ENCODE assay signal across 12 cellular contexts in genomic region chr14:95503365-95504134, GRCh38. TPM values are rescaled to one million over a fixed set of nuclear protein-coding genes. Genes with fewer than 3 reads are reported as not detected.
DNase-seq lines count a peak whose midpoint lies in the region; ATAC-seq and TF ChIP-seq lines count a peak whose summit lies in the region.
"Had no signal": no experiment of that assay in that cellular context is flagged by ENCODE, and none has a peak within 500 bp of the region (broad histone marks: within the 10 kb centered on the region; RNA-seq: fewer than 3 reads in every experiment).

No MANE protein-coding gene starts in this region.

- 90% methylated on average over 8 of the region's 8 CpGs for WGBS in esophagus muscularis mucosa

- ATAC-seq in activated CD4-positive, CD25-positive, alpha-beta regulatory T cell treated with anti-CD3 and anti-CD28 coated beads, Interleukin-2, amount 50 U/mL, for 24 hours, result peak; percentile 68 to 73
- peak; percentile 45 for ATAC-seq in GM21528 (IDR thresholded peaks at IDR 0.05; ENCODE audit: low FRiP score, unreplicated experiment)
- peak; percentile 52 for ATAC-seq in HG03378 (IDR thresholded peaks at IDR 0.05; ENCODE audit: unreplicated experiment)
- peak; percentile 29 for ATAC-seq in stimulated activated effector memory CD8-positive, alpha-beta T cell treated with anti-CD3 and anti-CD28 coated beads, Interleukin-12 subunit alpha, Interleukin-12 subunit beta, amount 100 ng/mL, for 72 hours
- ATAC-seq: mucosa of descending colon had no signal

- peaks cover 0 to 14% (median 0%) of the 10 kb centered on the region in 4 donors for H3K27me3 ChIP-seq in esophagus muscularis mucosa

- peaks cover 43 to 89% (median 79%) of the 10 kb centered on the region in 4 donors for H3K4me1 ChIP-seq in esophagus muscularis mucosa

- no peak overlapping the region for H3K27ac ChIP-seq in esophagus muscularis mucosa (replicated peaks in 1 of 4)
- H3K27ac ChIP-seq: 22Rv1 had no signal

- H3K36me3 Mint-ChIP-seq in stimulated activated effector memory CD8-positive, alpha-beta T cell treated with anti-CD3 and anti-CD28 coated beads, Interleukin-12 subunit alpha, Interleukin-12 subunit beta, amount 100 ng/mL, for 72 hours, result peaks cover 100% of the 10 kb centered on the region

- H3K4me3 Mint-ChIP-seq in stimulated activated effector memory CD8-positive, alpha-beta T cell treated with anti-CD3 and anti-CD28 coated beads, Interleukin-12 subunit alpha, Interleukin-12 subunit beta, amount 100 ng/mL, for 72 hours, result peak overlapping the region; percentile 69

- no peak for TF ChIP-seq CTCF in esophagus muscularis mucosa (IDR thresholded peaks at IDR 0.05)

- peaks cover 93% of the 10 kb centered on the region for H3K4me1 Mint-ChIP-seq in stimulated activated effector memory CD8-positive, alpha-beta T cell treated with anti-CD3 and anti-CD28 coated beads, Interleukin-12 subunit alpha, Interleukin-12 subunit beta, amount 100 ng/mL, for 72 hours

- H3K9me3 Mint-ChIP-seq in stimulated activated effector memory CD8-positive, alpha-beta T cell treated with anti-CD3 and anti-CD28 coated beads, Interleukin-12 subunit alpha, Interleukin-12 subunit beta, amount 100 ng/mL, for 72 hours, result no peaks in the 10 kb centered on the region

- no peaks in the 10 kb centered on the region for H3K9me3 ChIP-seq in esophagus muscularis mucosa
- H3K9me3 ChIP-seq: mucosa of descending colon had no signal

- no peak for DNase-seq in activated CD4-positive, CD25-positive, alpha-beta regulatory T cell (lab: John Stamatoyannopoulos, UW)
- DNase-seq in stimulated activated effector memory CD8-positive, alpha-beta T cell treated with anti-CD3 and anti-CD28 coated beads, Interleukin-12 subunit alpha, Interleukin-12 subunit beta, amount 100 ng/mL, for 72 hours (ENCODE audit: low spot score in 2 of 2), result no peak
- DNase-seq in NCI-H1105 treated with DMSO at 0.1 percent for 48 hours (lab: John Stamatoyannopoulos, UW), result no peak
- DNase-seq in esophagus muscularis mucosa (ENCODE audit: extremely low spot score), result no peak
- no peak for DNase-seq in NCI-H524 (lab: John Stamatoyannopoulos, UW)
- DNase-seq: Karpas-422; stimulated activated CD4-positive, alpha-beta T cell treated with anti-CD3 and anti-CD28 coated beads, Interleukin-2, amount 100 ng/mL, for 24 hours had no signal

- peak overlapping the region; percentile 91 for H3K27ac Mint-ChIP-seq in stimulated activated effector memory CD8-positive, alpha-beta T cell treated with anti-CD3 and anti-CD28 coated beads, Interleukin-12 subunit alpha, Interleukin-12 subunit beta, amount 100 ng/mL, for 72 hours

- no peak overlapping the region for H3K4me3 ChIP-seq in esophagus muscularis mucosa
- H3K4me3 ChIP-seq: mucosa of descending colon had no signal

- peaks cover 0 to 3% (median 0%) of the 10 kb centered on the region in 4 donors for H3K36me3 ChIP-seq in esophagus muscularis mucosa

- no peak for TF ChIP-seq POLR2A in esophagus muscularis mucosa (IDR thresholded peaks at IDR 0.05; ENCODE audit: low read depth)

- TF ChIP-seq EP300 in esophagus muscularis mucosa (IDR thresholded peaks at IDR 0.05), result no peak

- intact Hi-C loops in esophagus muscularis mucosa (cut with DNase I), result no loop called here

RNA-seq across cellular contexts. Expression of gene SYNE3, which starts 12.9 kb away (rescaled TPM):
- 10 to 100 TPM; 14.4 to 18.7 (median 16.6) TPM for total RNA-seq in esophagus muscularis mucosa

RNA-seq across cellular contexts. Expression of gene GLRX5, which starts 31.3 kb away (rescaled TPM):
- total RNA-seq in esophagus muscularis mucosa, result 10 to 100 TPM; 34.3 to 51.5 (median 43.5) TPM
